Comparison of ENCODE assay signal across 10 cellular contexts in the genomic region with DNA sequence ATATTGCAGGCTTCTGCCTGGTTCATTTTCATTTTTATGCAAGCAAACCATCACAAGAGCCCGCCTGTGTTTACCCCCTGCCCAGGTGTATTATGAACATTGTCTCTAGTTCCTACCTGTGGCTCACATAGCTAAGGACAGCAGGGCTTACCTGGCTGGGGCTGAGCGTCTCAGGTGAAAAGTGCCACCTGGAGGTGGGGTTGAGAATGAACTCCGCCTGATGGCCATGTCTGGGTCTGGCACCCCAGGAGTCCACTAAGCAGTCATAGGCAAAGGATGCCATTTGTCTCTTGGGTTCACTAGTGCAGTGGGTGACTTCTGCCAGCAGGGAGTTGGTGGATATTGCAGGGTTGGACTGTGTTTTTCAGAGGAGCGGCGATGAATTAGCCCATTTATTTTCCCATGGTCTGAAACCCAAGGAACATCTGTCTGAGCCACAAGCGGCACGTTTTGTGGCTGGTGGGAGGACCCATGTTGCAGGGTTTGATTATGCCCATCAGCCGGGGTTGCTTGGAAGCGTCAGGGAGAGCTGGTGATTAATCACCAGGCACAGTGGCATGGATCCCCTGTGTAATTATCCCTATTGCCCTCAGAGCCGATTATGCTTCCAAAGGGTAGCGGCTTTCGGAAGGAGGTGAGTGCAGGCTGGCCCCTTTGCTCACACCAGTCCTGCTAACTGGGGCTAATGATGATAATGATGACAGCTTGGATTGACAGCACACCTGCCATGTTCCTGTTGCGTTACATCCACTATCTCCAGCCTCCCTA.
DNase-seq lines count a peak whose midpoint lies in the region; ATAC-seq, FAIRE-seq and TF ChIP-seq lines count a peak whose summit lies in the region.
"Had no signal": no experiment of that assay in that cellular context is flagged by ENCODE, and none has a peak within 500 bp of the region (broad histone marks: within the 10 kb centered on the region; RNA-seq: fewer than 3 reads in every experiment).

No MANE protein-coding gene starts in this region.

- peak; percentile 60 for FAIRE-seq in bronchial epithelial cell (lab: Jason Lieb, UNC)

- H3K27ac Mint-ChIP-seq in activated T-helper 17 cell treated with anti-CD3 and anti-CD28 coated beads, Interleukin-2, amount 50 U/mL, for 72 hours, result no peak overlapping the region
- H3K27ac Mint-ChIP-seq: activated naive CD8-positive, alpha-beta T cell treated with anti-CD3 and anti-CD28 coated beads, Interleukin-2, amount 10 ng/mL, durations not matched to agents 7 days and 5 days had no signal

- H3K9me3 Mint-ChIP-seq in activated T-helper 17 cell treated with anti-CD3 and anti-CD28 coated beads, Interleukin-2, amount 50 U/mL, for 72 hours, result no peaks in the 10 kb centered on the region
- H3K9me3 Mint-ChIP-seq: activated naive CD8-positive, alpha-beta T cell treated with anti-CD3 and anti-CD28 coated beads, Interleukin-2, amount 10 ng/mL, durations not matched to agents 7 days and 5 days had no signal

- H3K36me3 Mint-ChIP-seq in activated T-helper 17 cell treated with anti-CD3 and anti-CD28 coated beads, Interleukin-2, amount 50 U/mL, for 72 hours (ENCODE audit: low read depth), result no peaks in the 10 kb centered on the region
- H3K36me3 Mint-ChIP-seq: activated naive CD8-positive, alpha-beta T cell treated with anti-CD3 and anti-CD28 coated beads, Interleukin-2, amount 10 ng/mL, durations not matched to agents 7 days and 5 days had no signal

- peaks cover 12% of the 10 kb centered on the region for H3K4me1 Mint-ChIP-seq in activated T-helper 17 cell treated with anti-CD3 and anti-CD28 coated beads, Interleukin-2, amount 50 U/mL, for 72 hours

- H3K27ac ChIP-seq in neutrophil, result peak overlapping the region; percentile 98

- no peak for ATAC-seq in activated T-helper 17 cell treated with anti-CD3 and anti-CD28 coated beads, Interleukin-2, amount 50 U/mL, for 72 hours (replicated peaks)

- H3K9me3 ChIP-seq in neutrophil, result no peaks in the 10 kb centered on the region
- H3K9me3 ChIP-seq: HAP-1 had no signal

- DNase-seq in NCI-H1105 treated with DMSO at 0.1 percent for 48 hours (lab: John Stamatoyannopoulos, UW), result peak; percentile 10
- no peak for DNase-seq in NCI-H1105 (lab: John Stamatoyannopoulos, UW)
- peak; percentile 36 for DNase-seq in NCI-H2029 treated with DMSO at 0.1 percent for 48 hours (lab: John Stamatoyannopoulos, UW)
- DNase-seq in bronchial epithelial cell (ENCODE audit: low read depth), result peak; percentile 66
- DNase-seq in activated gamma-delta T cell (lab: John Stamatoyannopoulos, UW), result no peak
- DNase-seq in HUDEP-2 (lab: John Stamatoyannopoulos, UW; ENCODE audit: unreplicated experiment in 76 of 76), result no peak
- DNase-seq: activated naive CD8-positive, alpha-beta T cell treated with anti-CD3 and anti-CD28 coated beads, Interleukin-2, amount 10 ng/mL, durations not matched to agents 7 days and 5 days had no signal

- H3K4me3 ChIP-seq in bronchial epithelial cell (ENCODE audit: low read depth, low read length) (no peak overlapping the region), neutrophil (ENCODE audit: low read depth in 1 of 2, low read length in 1 of 2) (no peak overlapping the region)
- H3K4me3 ChIP-seq: HAP-1 had no signal

- no peaks in the 10 kb centered on the region for H3K27me3 ChIP-seq in bronchial epithelial cell (ENCODE audit: control insufficient read depth, insufficient read depth, low read length)
- no peaks in the 10 kb centered on the region for H3K27me3 ChIP-seq in neutrophil

- H3K36me3 ChIP-seq in bronchial epithelial cell (ENCODE audit: control insufficient read depth, insufficient read depth, low read length) (no peaks in the 10 kb centered on the region), neutrophil (no peaks in the 10 kb centered on the region)
- H3K36me3 ChIP-seq: HAP-1 had no signal

- no peak overlapping the region for H3K4me3 Mint-ChIP-seq in activated T-helper 17 cell treated with anti-CD3 and anti-CD28 coated beads, Interleukin-2, amount 50 U/mL, for 72 hours
- H3K4me3 Mint-ChIP-seq: activated naive CD8-positive, alpha-beta T cell treated with anti-CD3 and anti-CD28 coated beads, Interleukin-2, amount 10 ng/mL, durations not matched to agents 7 days and 5 days had no signal

- H3K27me3 Mint-ChIP-seq in activated T-helper 17 cell treated with anti-CD3 and anti-CD28 coated beads, Interleukin-2, amount 50 U/mL, for 72 hours, result peaks cover 5% of the 10 kb centered on the region

- H3K4me1 ChIP-seq in neutrophil (ENCODE audit: control insufficient read depth in 1 of 2, insufficient read depth in 1 of 2, low read depth in 1 of 2, low read length in 1 of 2), result peaks cover 98% of the 10 kb centered on the region in 2 experiments
- H3K4me1 ChIP-seq: HAP-1 had no signal

- TF ChIP-seq CTCF in bronchial epithelial cell (IDR thresholded peaks at IDR 0.05; ENCODE audit: insufficient read depth, low read length, severe bottlenecking) (peak; percentile 78), neutrophil (IDR thresholded peaks at IDR 0.05) (peak; percentile 54)

Comparison
In these comparisons a context has a peak if more than half of its experiments do, and no peak if none do; other contexts are left out.
1. DNase-seq: peak in NCI-H1105 treated with DMSO at 0.1 percent for 48 hours (single experiment), NCI-H2029 treated with DMSO at 0.1 percent for 48 hours (single experiment) and bronchial epithelial cell (single experiment); none in NCI-H1105 (single experiment), activated gamma-delta T cell (single experiment) and HUDEP-2 (0 of 76).